ENCODE assay signal across 8 cellular contexts in genomic region chr3:165196577-165197561, GRCh38. TPM values are rescaled to one million over a fixed set of nuclear protein-coding genes. Genes with fewer than 3 reads are reported as not detected.
DNase-seq lines count a peak whose midpoint lies in the region; ATAC-seq, FAIRE-seq and TF ChIP-seq lines count a peak whose summit lies in the region.

No MANE protein-coding gene starts in this region.

- ATAC-seq in memory B cell (ENCODE audit: low read depth), result no peak
- ATAC-seq in upper lobe of right lung, result peak; percentile 23

- H3K27me3 Mint-ChIP-seq in memory B cell, result peaks cover 13% of the 10 kb centered on the region

- no peak overlapping the region for H3K27ac Mint-ChIP-seq in memory B cell

- H3K9me3 Mint-ChIP-seq in memory B cell, result no peaks in the 10 kb centered on the region

- CTCF ChIA-PET in A673 (lab: Charles Lee), result no interaction called here

- intact Hi-C loops in A673 (cut with micrococcal nuclease; ENCODE audit: unreplicated experiment) (no loop called here), upper lobe of right lung (cut with DNase I) (no loop called here)

- H3K9ac ChIP-seq in HUES6 (ENCODE audit: low read length), result no peak overlapping the region

- H3K4me1 Mint-ChIP-seq in memory B cell, result peaks cover 6% of the 10 kb centered on the region

- peaks cover 2% of the 10 kb centered on the region for H3K36me3 Mint-ChIP-seq in memory B cell

- FAIRE-seq in bronchial epithelial cell (lab: Jason Lieb, UNC), result no peak

- TF ChIP-seq CTCF in A673 (conservative IDR thresholded peaks at IDR 0.05; ENCODE audit: low read depth, low read length) (no peak), bronchial epithelial cell (IDR thresholded peaks at IDR 0.05; ENCODE audit: insufficient read depth, low read length, severe bottlenecking) (no peak), upper lobe of right lung (IDR thresholded peaks at IDR 0.05) (no peak), GM20000 (IDR thresholded peaks at IDR 0.05; ENCODE audit: extremely low read depth, missing control alignments) (no peak)

- BruUV-seq in A673 (replicated peaks; lab: Mats Ljungman, UMichigan), result no TSS peak

- H3K27ac ChIP-seq in A673 (ENCODE audit: low read depth, low read length, poor library complexity, severe bottlenecking) (peak overlapping the region; percentile 38), HUES6 (ENCODE audit: low read depth, low read length) (no peak overlapping the region), upper lobe of right lung (no peak overlapping the region)

- peak; percentile 39 for DNase-seq in A673 (ENCODE audit: low spot score)
- DNase-seq in bronchial epithelial cell (ENCODE audit: low read depth), result no peak
- DNase-seq in memory B cell (ENCODE audit: low spot score in 2 of 2), result no peak
- DNase-seq in upper lobe of right lung, result peak; percentile 56
- no peak for DNase-seq in stimulated activated CD4-positive, alpha-beta T cell treated with anti-CD3 and anti-CD28 coated beads, Interleukin-2, amount 100 ng/mL, for 48 hours
- no peak for DNase-seq in GM20000 (ENCODE audit: low spot score)
- no peak for DNase-seq in activated effector memory CD4-positive, alpha-beta T cell treated with anti-CD3 and anti-CD28 coated beads, Interleukin-2, amount 50 U/mL, for 16 hours

- H3K4me1 ChIP-seq in A673 (ENCODE audit: insufficient read depth, low read length, poor library complexity, severe bottlenecking) (no peaks in the 10 kb centered on the region), HUES6 (ENCODE audit: control insufficient read depth, insufficient read depth, low read length) (peaks cover 9% of the 10 kb centered on the region), upper lobe of right lung (peaks cover 24% of the 10 kb centered on the region)

- H3K4me3 Mint-ChIP-seq in memory B cell, result peak overlapping the region; percentile 3

- H3K27me3 ChIP-seq in A673 (replicated peaks; ENCODE audit: insufficient read depth, low read depth, low read length, poor library complexity) (no peaks in the 10 kb centered on the region), HUES6 (ENCODE audit: control insufficient read depth, insufficient read depth, low read length) (peaks cover 68% of the 10 kb centered on the region), bronchial epithelial cell (ENCODE audit: control insufficient read depth, insufficient read depth, low read length) (peaks cover 39% of the 10 kb centered on the region), upper lobe of right lung (peaks cover 66% of the 10 kb centered on the region)

- H3K4me3 ChIP-seq in A673 (ENCODE audit: low read depth, low read length, poor library complexity, severe bottlenecking), result peak overlapping the region; percentile 66
- peak overlapping the region; percentile 71 for H3K4me3 ChIP-seq in HUES6 (ENCODE audit: low read depth, low read length)
- peak overlapping the region; percentile 9 for H3K4me3 ChIP-seq in bronchial epithelial cell (ENCODE audit: low read depth, low read length)
- H3K4me3 ChIP-seq in upper lobe of right lung, result peak overlapping the region; percentile 31

- no peaks in the 10 kb centered on the region for H3K36me3 ChIP-seq in A673 (ENCODE audit: insufficient read depth, low read length, poor library complexity, severe bottlenecking)
- H3K36me3 ChIP-seq in HUES6 (ENCODE audit: control insufficient read depth, insufficient read depth, low read length), result no peaks in the 10 kb centered on the region
- H3K36me3 ChIP-seq in bronchial epithelial cell (ENCODE audit: control insufficient read depth, insufficient read depth, low read length), result no peaks in the 10 kb centered on the region
- no peaks in the 10 kb centered on the region for H3K36me3 ChIP-seq in upper lobe of right lung

- POLR2A ChIA-PET in A673 (lab: Charles Lee; ENCODE audit: low non-redundant PET), result no interaction called here

- no peaks in the 10 kb centered on the region for H3K9me3 ChIP-seq in A673 (ENCODE audit: low read depth, low read length, poor library complexity, severe bottlenecking)
- no peaks in the 10 kb centered on the region for H3K9me3 ChIP-seq in HUES6 (ENCODE audit: control insufficient read depth, insufficient read depth, low read depth, low read length)
- H3K9me3 ChIP-seq in upper lobe of right lung, result no peaks in the 10 kb centered on the region

RNA-seq across cellular contexts. Expression of gene SLITRK3, which starts 0.7 kb away (rescaled TPM):
- 5.2 and 5.4 TPM in 2 replicates for total RNA-seq in A673 (2021)
- under 0.01 TPM in 1 of 2 replicates, not detected in the other for total RNA-seq in bronchial epithelial cell
- 0.09 TPM for total RNA-seq in upper lobe of right lung

Comparison
In these comparisons a context has a peak if more than half of its experiments do, and no peak if none do; other contexts are left out.
1. DNase-seq: peak in A673 (single experiment) and upper lobe of right lung (single experiment); none in bronchial epithelial cell (single experiment), memory B cell (0 of 2), stimulated activated CD4-positive, alpha-beta T cell treated with anti-CD3 and anti-CD28 coated beads, Interleukin-2, amount 100 ng/mL, for 48 hours (0 of 2), GM20000 (single experiment) and activated effector memory CD4-positive, alpha-beta T cell treated with anti-CD3 and anti-CD28 coated beads, Interleukin-2, amount 50 U/mL, for 16 hours (single experiment).
2. H3K4me3 ChIP-seq: peak in every context shown above with its lines; median percentile 71 in HUES6; 66 in A673; 31 in upper lobe of right lung; 9 in bronchial epithelial cell.